ENCODE assay signal across 8 cellular contexts in the genomic region with DNA sequence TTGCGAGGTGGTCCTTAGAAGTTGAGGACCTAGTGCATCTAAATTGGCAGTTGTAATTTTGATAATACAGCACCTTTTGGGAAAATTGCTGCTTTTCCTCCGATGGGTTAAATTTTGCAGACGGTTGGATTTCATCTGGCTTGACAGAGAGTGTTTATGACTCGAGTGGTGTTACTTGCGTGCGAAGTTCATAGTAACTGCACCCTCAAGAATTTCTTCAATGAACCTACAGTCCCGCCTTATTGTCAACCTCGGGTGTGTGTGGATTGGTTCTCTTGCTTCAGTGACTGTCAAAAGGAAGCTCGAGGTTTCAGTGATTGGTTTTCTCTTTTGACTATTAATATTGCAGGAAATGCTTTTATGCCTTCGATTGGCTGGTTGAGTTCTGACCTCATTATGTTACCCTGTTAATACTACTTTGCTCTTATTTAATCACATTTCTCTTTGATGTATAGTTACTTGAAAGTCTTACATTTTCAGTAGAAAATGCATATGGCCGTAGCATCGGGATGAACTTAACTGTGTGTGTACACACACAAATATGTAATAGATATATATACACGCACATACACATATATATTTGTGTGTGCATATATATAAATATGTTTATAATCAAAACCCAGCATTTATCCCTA. TPM values are rescaled to one million over a fixed set of nuclear protein-coding genes. Genes with fewer than 3 reads are reported as not detected.
DNase-seq lines count a peak whose midpoint lies in the region; ATAC-seq lines count a peak whose summit lies in the region.

No MANE protein-coding gene starts in this region.

- H3K36me3 ChIP-seq in SK-N-MC (ENCODE audit: insufficient read depth, low read length) (no peaks in the 10 kb centered on the region), rectal smooth muscle tissue (ENCODE audit: control insufficient read depth, insufficient read depth, low read length) (no peaks in the 10 kb centered on the region)

- intact Hi-C loops in left ventricle myocardium superior (cut with micrococcal nuclease), result no loop called here

- DNase-seq in GM04503 (ENCODE audit: low read depth), result peak; percentile 89
- peak; percentile 86 for DNase-seq in HCEC 1CT
- peak; percentile 89 for DNase-seq in M059J (ENCODE audit: low read depth)
- DNase-seq in SK-N-MC (ENCODE audit: low read depth, low spot score), result peak; percentile 55
- peak in 29 of 56 donors; percentile 2 to 64 (median 33) for DNase-seq in amygdala (lab: John Stamatoyannopoulos, UW)
- no peak for DNase-seq in left ventricle myocardium superior
- no peak for DNase-seq in NCI-H128 (lab: John Stamatoyannopoulos, UW; ENCODE audit: unreplicated experiment)

- peak; percentile 24 for ATAC-seq in left ventricle myocardium superior

- H3K4me3 ChIP-seq in SK-N-MC (peak overlapping the region; percentile 94), rectal smooth muscle tissue (ENCODE audit: low read length) (peak overlapping the region; percentile 76)

- peaks cover 3% of the 10 kb centered on the region for H3K4me1 ChIP-seq in rectal smooth muscle tissue (ENCODE audit: control insufficient read depth, insufficient read depth, low read length)

- H3K27ac ChIP-seq in SK-N-MC, result no peak overlapping the region
- H3K27ac ChIP-seq in rectal smooth muscle tissue (ENCODE audit: low read depth, low read length), result peak overlapping the region; percentile 92

- H3K9me3 ChIP-seq in SK-N-MC (ENCODE audit: low read depth, low read length), result no peaks in the 10 kb centered on the region

- H3K27me3 ChIP-seq in rectal smooth muscle tissue (ENCODE audit: control insufficient read depth, insufficient read depth, low read length), result no peaks in the 10 kb centered on the region

- H3K9ac ChIP-seq in SK-N-MC (ENCODE audit: insufficient read length), result peak overlapping the region; percentile 78
- peak overlapping the region; percentile 35 for H3K9ac ChIP-seq in rectal smooth muscle tissue (ENCODE audit: low read length)

RNA-seq across cellular contexts. Expression of a gene that starts 1.5 kb away (rescaled TPM):
- 8.2 and 14.6 TPM in 2 replicates for total RNA-seq in M059J (2014; rRNA removed; shearing (Covaris generic))
- 24.2 TPM for total RNA-seq in left ventricle myocardium superior

Comparison
In these comparisons a context has a peak if more than half of its experiments do, and no peak if none do; other contexts are left out.
1. DNase-seq: peak in GM04503 (single experiment), HCEC 1CT (single experiment), M059J (single experiment), SK-N-MC (single experiment) and amygdala (29 of 56); none in left ventricle myocardium superior (single experiment) and NCI-H128 (single experiment).